In the genomic region with DNA sequence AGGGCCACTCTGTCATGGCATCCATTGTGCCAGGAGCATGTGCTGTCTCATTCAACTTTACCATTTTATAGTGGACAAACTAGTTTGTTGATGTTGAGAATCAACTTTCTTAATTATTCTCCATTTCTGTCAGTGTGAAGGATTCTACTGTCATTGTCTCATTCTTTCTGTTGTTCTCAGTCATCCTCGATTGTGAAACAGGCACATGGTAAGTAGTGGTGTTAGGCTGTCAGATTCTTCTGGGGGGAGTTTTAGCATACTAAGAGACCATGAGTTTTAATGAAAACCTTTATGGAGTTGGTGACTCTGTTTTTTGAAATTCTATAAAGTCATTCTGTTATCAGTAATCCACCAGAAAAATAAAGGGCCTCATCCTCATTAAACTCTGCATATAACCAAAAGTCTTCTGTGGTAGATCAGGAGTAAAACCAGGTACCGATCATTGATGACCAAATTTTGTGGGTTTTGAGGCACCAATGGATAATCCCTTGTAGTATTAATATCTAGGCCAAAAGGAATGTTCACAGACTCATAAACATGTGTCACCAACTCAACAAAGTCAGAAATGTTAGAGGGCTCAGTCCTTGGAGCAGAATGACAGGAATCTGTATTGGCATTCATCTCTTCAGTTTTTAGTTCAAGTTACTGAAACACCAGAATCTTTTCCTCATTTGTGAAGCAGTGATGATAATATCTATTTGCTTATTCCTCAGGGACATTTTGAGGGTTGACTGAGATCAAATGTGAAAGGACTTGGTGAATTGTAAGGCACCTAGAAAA, we compare ENCODE assay signal across 13 cellular contexts.
DNase-seq lines count a peak whose midpoint lies in the region; ATAC-seq and TF ChIP-seq lines count a peak whose summit lies in the region.
"Had no signal": no experiment of that assay in that cellular context is flagged by ENCODE, and none has a peak within 500 bp of the region (broad histone marks: within the 10 kb centered on the region; RNA-seq: fewer than 3 reads in every experiment).

No MANE protein-coding gene starts in this region.

- TF ChIP-seq CTCF in left ventricle myocardium inferior (IDR thresholded peaks at IDR 0.05; ENCODE audit: borderline replicate concordance) (no peak), activated B cell treated with CpG ODN at 0.5 μM for 24 hours (IDR thresholded peaks at IDR 0.05) (no peak), type B pancreatic cell (conservative IDR thresholded peaks at IDR 0.05) (no peak)

- no peak overlapping the region for H3K4me3 Mint-ChIP-seq in activated B cell treated with CpG ODN at 0.5 μM for 24 hours
- peak overlapping the region; percentile 29 for H3K4me3 Mint-ChIP-seq in type B pancreatic cell

- peaks cover 20% of the 10 kb centered on the region for H3K79me2 ChIP-seq in mesendoderm (ENCODE audit: control insufficient read depth, insufficient read depth, low read length)

- no peak overlapping the region for H3K9ac ChIP-seq in mesendoderm (ENCODE audit: low read length)

- no peak overlapping the region for H2BK15ac ChIP-seq in mesendoderm (replicated peaks; ENCODE audit: low read depth)

- H3K18ac ChIP-seq in mesendoderm (ENCODE audit: low read length), result peak overlapping the region; percentile 22

- intact Hi-C loops in left ventricle myocardium inferior (cut with micrococcal nuclease) (no loop called here), Right ventricle myocardium superior (cut with DNase I) (loop anchor here (5.0 kb wide), 1 partner anchor 67 kb away; no protein-coding TSS in a partner anchor), activated B cell treated with CpG ODN at 0.5 μM for 24 hours (cut with micrococcal nuclease) (no loop called here), head of caudate nucleus (cut with DNase I) (no loop called here)

- POLR2A ChIA-PET in activated B cell treated with CpG ODN at 0.5 μM for 24 hours (lab: Charles Lee) (interaction anchor here (0.5 to 0.8 kb wide), 2 partner anchors 72 to 92 kb away, joined by 3 read pairs; no protein-coding TSS in a partner anchor), HEK293T (lab: Yijun Ruan, JAX) (no interaction called here)

- H3K27me3 Mint-ChIP-seq in activated B cell treated with CpG ODN at 0.5 μM for 24 hours (no peaks in the 10 kb centered on the region), type B pancreatic cell (no peaks in the 10 kb centered on the region)

- H3K9me3 ChIP-seq in left ventricle myocardium inferior (replicated peaks), result no peaks in the 10 kb centered on the region
- H3K9me3 ChIP-seq: left lung had no signal

- H3K36me3 Mint-ChIP-seq in activated B cell treated with CpG ODN at 0.5 μM for 24 hours (ENCODE audit: low read depth) (no peaks in the 10 kb centered on the region), type B pancreatic cell (peaks cover 14% of the 10 kb centered on the region)

- H3K4me1 Mint-ChIP-seq in activated B cell treated with CpG ODN at 0.5 μM for 24 hours (peaks cover 63% of the 10 kb centered on the region), type B pancreatic cell (ENCODE audit: unreplicated experiment) (peaks cover 39% of the 10 kb centered on the region)

- H3K79me1 ChIP-seq in mesendoderm (ENCODE audit: low read length), result peaks cover 12% of the 10 kb centered on the region

- WGBS in mesendoderm (ENCODE audit: extremely low coverage, insufficient coverage, low lambda C conversion rate), result no CpG with 5 or more reads among the region's 2 CpGs

- ATAC-seq in Right ventricle myocardium superior (ENCODE audit: poor library complexity) (no peak), activated B cell treated with CpG ODN at 0.5 μM for 24 hours (ENCODE audit: low read depth) (no peak)
- ATAC-seq: left lung had no signal

- H3K4me2 ChIP-seq in mesendoderm (ENCODE audit: low read length), result no peak overlapping the region

- H2BK5ac ChIP-seq in mesendoderm (ENCODE audit: low read length), result no peak overlapping the region

- H3K36me3 ChIP-seq in left ventricle myocardium inferior, result no peaks in the 10 kb centered on the region
- no peaks in the 10 kb centered on the region for H3K36me3 ChIP-seq in mesendoderm (ENCODE audit: control insufficient read depth, insufficient read depth, low read length)
- H3K36me3 ChIP-seq: left lung had no signal

- H3K27ac Mint-ChIP-seq in activated B cell treated with CpG ODN at 0.5 μM for 24 hours (peak overlapping the region; percentile 54), type B pancreatic cell (peak overlapping the region; percentile 65)

- H3K56ac ChIP-seq in mesendoderm (ENCODE audit: low read length), result no peak overlapping the region

- no peak overlapping the region for H2AK5ac ChIP-seq in mesendoderm (ENCODE audit: low read length)

- H3K4ac ChIP-seq in mesendoderm (ENCODE audit: low read depth, low read length), result no peak overlapping the region

- H3K9me3 Mint-ChIP-seq in activated B cell treated with CpG ODN at 0.5 μM for 24 hours (no peaks in the 10 kb centered on the region), type B pancreatic cell (peaks cover 16% of the 10 kb centered on the region)

- no peak overlapping the region for H4K5ac ChIP-seq in mesendoderm (ENCODE audit: low read length)

- peaks cover 94% of the 10 kb centered on the region for H3K4me1 ChIP-seq in left ventricle myocardium inferior
- H3K4me1 ChIP-seq in mesendoderm (ENCODE audit: control insufficient read depth, low read depth, low read length), result peaks cover 8% of the 10 kb centered on the region

- CTCF ChIA-PET in activated B cell treated with CpG ODN at 0.5 μM for 24 hours (lab: Charles Lee) (no interaction called here), HEK293T (lab: Yijun Ruan, JAX) (no interaction called here)

- no peaks in the 10 kb centered on the region for H3K27me3 ChIP-seq in left ventricle myocardium inferior (ENCODE audit: low read depth)
- H3K27me3 ChIP-seq in mesendoderm (ENCODE audit: insufficient read depth, low read length, poor library complexity), result no peaks in the 10 kb centered on the region
- H3K27me3 ChIP-seq: left lung had no signal

- H3K4me3 ChIP-seq in left ventricle myocardium inferior (no peak overlapping the region), mesendoderm (ENCODE audit: low read length) (no peak overlapping the region)
- H3K4me3 ChIP-seq: left lung had no signal

- H4K8ac ChIP-seq in mesendoderm (ENCODE audit: low read depth, low read length), result no peak overlapping the region

- H3K23ac ChIP-seq in mesendoderm (ENCODE audit: low read length), result no peak overlapping the region

- no peak overlapping the region for H2BK120ac ChIP-seq in mesendoderm (ENCODE audit: low read depth, low read length)

- DNase-seq in left ventricle myocardium inferior (no peak), Right ventricle myocardium superior (no peak), activated B cell treated with CpG ODN at 0.5 μM for 24 hours (no peak), mesendoderm (no peak), type B pancreatic cell (ENCODE audit: extremely low spot score, unreplicated experiment) (no peak), head of caudate nucleus (no peak), HEK293T (ENCODE audit: extremely low spot score) (no peak), epidermal melanocyte (ENCODE audit: insufficient read length, low spot score) (no peak)
- DNase-seq: amygdala, DMS79 treated with DMSO at 0.1 percent for 48 hours, left lung, NCI-H1436, NCI-H510A treated with DMSO at 0.1 percent for 48 hours had no signal

- H3K27ac ChIP-seq in left ventricle myocardium inferior (replicated peaks), result peak overlapping the region; percentile 90
- no peak overlapping the region for H3K27ac ChIP-seq in mesendoderm (ENCODE audit: low read depth, low read length)
- H3K27ac ChIP-seq: left lung had no signal

TF ChIP-seq in HEK293T, 16 proteins besides CTCF, POLR2A, EP300 and RAD21:
- TF ChIP-seq ARNT (IDR thresholded peaks at IDR 0.05) (no peak), NFRKB (IDR thresholded peaks at IDR 0.05) (no peak), FOXM1 (IDR thresholded peaks at IDR 0.05; ENCODE audit: borderline replicate concordance) (no peak), ELF4 (IDR thresholded peaks at IDR 0.05) (no peak), CTBP1 (IDR thresholded peaks at IDR 0.05; ENCODE audit: borderline replicate concordance) (no peak), SUZ12 (IDR thresholded peaks at IDR 0.05) (no peak), SP1 (IDR thresholded peaks at IDR 0.05) (no peak), BHLHE40 (IDR thresholded peaks at IDR 0.05; ENCODE audit: borderline replicate concordance) (no peak), FOXK2 (IDR thresholded peaks at IDR 0.05) (no peak), L3MBTL2 (conservative IDR thresholded peaks at IDR 0.05) (no peak), HDGF (IDR thresholded peaks at IDR 0.05; ENCODE audit: borderline replicate concordance) (no peak), ZNF384 (IDR thresholded peaks at IDR 0.05) (no peak), LEF1 (IDR thresholded peaks at IDR 0.05; ENCODE audit: borderline replicate concordance) (no peak), TARDBP (IDR thresholded peaks at IDR 0.05) (no peak)
- TF ChIP-seq, protein P1, sequence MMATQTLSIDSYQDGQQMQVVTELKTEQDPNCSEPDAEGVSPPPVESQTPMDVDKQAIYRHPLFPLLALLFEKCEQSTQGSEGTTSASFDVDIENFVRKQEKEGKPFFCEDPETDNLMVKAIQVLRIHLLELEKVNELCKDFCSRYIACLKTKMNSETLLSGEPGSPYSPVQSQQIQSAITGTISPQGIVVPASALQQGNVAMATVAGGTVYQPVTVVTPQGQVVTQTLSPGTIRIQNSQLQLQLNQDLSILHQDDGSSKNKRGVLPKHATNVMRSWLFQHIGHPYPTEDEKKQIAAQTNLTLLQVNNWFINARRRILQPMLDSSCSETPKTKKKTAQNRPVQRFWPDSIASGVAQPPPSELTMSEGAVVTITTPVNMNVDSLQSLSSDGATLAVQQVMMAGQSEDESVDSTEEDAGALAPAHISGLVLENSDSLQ (IDR thresholded peaks at IDR 0.05), result no peak
TF ChIP-seq in HEK293T: peak in this region for 0.
